1 cellular context compared by ENCODE assay signal in genomic region chr16:70460737-70461261, GRCh38.
TF ChIP-seq lines count a peak whose summit lies in the region.

No MANE protein-coding gene starts in this region.

TF ChIP-seq in endothelial cell of umbilical vein, 7 proteins besides CTCF, POLR2A, EP300 and RAD21 (continued from another document):
- TF ChIP-seq GATA2 (IDR thresholded peaks at IDR 0.05; ENCODE audit: insufficient read depth, insufficient read length, low read depth, low read length) (no peak), MYC (IDR thresholded peaks at IDR 0.05; ENCODE audit: low read depth, low read length) (no peak), JUN (IDR thresholded peaks at IDR 0.05; ENCODE audit: borderline replicate concordance, insufficient read depth, insufficient read length, low read depth) (no peak), POLR2AphosphoS5 (IDR thresholded peaks at IDR 0.05; ENCODE audit: insufficient read depth, low read depth, low read length) (no peak), MAX (IDR thresholded peaks at IDR 0.05; ENCODE audit: insufficient read depth, insufficient read length) (no peak), EZH2 (IDR thresholded peaks at IDR 0.05; ENCODE audit: borderline replicate concordance, low read depth, low read length, severe bottlenecking) (no peak)
